26 cellular contexts compared by ENCODE assay signal in the genomic region with DNA sequence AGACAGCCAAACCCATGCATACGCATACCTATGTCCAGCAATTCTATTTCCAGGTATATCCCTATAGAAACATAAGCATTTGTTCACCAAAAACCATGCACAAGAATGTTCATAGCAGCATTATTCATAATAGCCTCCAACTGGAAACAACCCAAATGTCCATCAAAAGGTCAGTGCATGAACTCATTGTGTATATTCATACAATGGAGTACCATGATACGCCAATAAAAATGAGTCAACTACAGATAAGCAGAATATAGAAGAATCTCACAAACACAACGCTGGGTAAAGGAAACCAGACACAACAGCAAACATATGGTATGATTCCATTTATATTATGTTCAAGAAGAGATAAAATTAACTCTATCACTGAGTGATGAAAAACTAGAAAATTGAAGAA. TPM values are rescaled to one million over a fixed set of nuclear protein-coding genes. Genes with fewer than 3 reads are reported as not detected.
DNase-seq lines count a peak whose midpoint lies in the region; ATAC-seq, FAIRE-seq and TF ChIP-seq lines count a peak whose summit lies in the region.
"Had no signal": no experiment of that assay in that cellular context is flagged by ENCODE, and none has a peak within 500 bp of the region (broad histone marks: within the 10 kb centered on the region; RNA-seq: fewer than 3 reads in every experiment).

No MANE protein-coding gene starts in this region.

- no peaks in the 10 kb centered on the region for H3K27me3 ChIP-seq in mucosa of rectum (ENCODE audit: control insufficient read depth in 2 of 2, insufficient read depth in 2 of 2, low read length in 2 of 2)
- H3K27me3 ChIP-seq in right cardiac atrium (ENCODE audit: control insufficient read depth, insufficient read depth) = no peaks in the 10 kb centered on the region
- peaks cover 0 to 33% (median 0%) of the 10 kb centered on the region in 3 experiments for H3K27me3 ChIP-seq in neuronal stem cell (ENCODE audit: control insufficient read depth in 3 of 3, insufficient read depth in 3 of 3, low read depth in 1 of 3, low read length in 3 of 3)
- H3K27me3 ChIP-seq: SJCRH30 had no signal

- DNase-seq in A549 (ENCODE audit: low read depth in 1 of 2, low spot score in 1 of 2) (no peak), NCI-H226 (peak; percentile 90), right cardiac atrium (no peak), neuronal stem cell (ENCODE audit: low spot score) (no peak), NCI-H1092 treated with DMSO at 0.1 percent for 48 hours (lab: John Stamatoyannopoulos, UW) (no peak), LoVo (ENCODE audit: low spot score) (no peak)
- DNase-seq: activated CD8-positive, alpha-beta T cell treated with anti-CD3 and anti-CD28 coated beads, Interleukin-2, amount 10 ng/mL, durations not matched to agents 7 days and 5 days; Caco-2; central memory CD4-positive, alpha-beta T cell; KBM-7; midbrain; NCI-H1694; NCI-H510A treated with DMSO at 0.1 percent for 48 hours; NK-92 treated with Interleukin-12 subunit alpha and Interleukin-12 subunit beta, amount 100 ng/mL, for 24 hours; SJCRH30 had no signal

- H3K27ac ChIP-seq in A549 (no peak overlapping the region), mucosa of rectum (ENCODE audit: low read depth in 2 of 2, low read length in 2 of 2) (peak overlapping the region; percentile 62 to 90), right cardiac atrium (ENCODE audit: low read length) (no peak overlapping the region), neuronal stem cell (replicated peaks; ENCODE audit: low read length) (no peak overlapping the region)
- H3K27ac ChIP-seq: prostate gland, SJCRH30 had no signal

- 42% methylated on average over 3 of the region's 3 CpGs for WGBS in A549 (ENCODE audit: missing lambda C conversion rate)
- WGBS in right cardiac atrium = 60% methylated on average over 3 of the region's 3 CpGs
- no CpG with 5 or more reads among the region's 3 CpGs for WGBS in neuronal stem cell (ENCODE audit: extremely low coverage in 2 of 2, insufficient read length in 2 of 2, insufficient replicate concordance in 1 of 2), 2 donors

- no peak for TF ChIP-seq CTCF in A549 (IDR thresholded peaks at IDR 0.05)

- H2BK5ac ChIP-seq in neuronal stem cell (ENCODE audit: low read length) = no peak overlapping the region

- no peak overlapping the region for H2AFZ ChIP-seq in neuronal stem cell (ENCODE audit: low read length)

- no peak overlapping the region for H3K4me3 Mint-ChIP-seq in dendritic cell treated with granulocyte-macrophage colony-stimulating factor and Interleukin-4, amounts not matched to agents 40 ng/mL and 50 ng/mL, for 4 days
- H3K4me3 Mint-ChIP-seq: activated CD8-positive, alpha-beta T cell treated with anti-CD3 and anti-CD28 coated beads, Interleukin-2, amount 10 ng/mL, durations not matched to agents 7 days and 5 days; B cell; type B pancreatic cell had no signal

- POLR2A ChIA-PET in A549 (lab: Yijun Ruan, JAX) = interaction anchor here (0.7 kb wide), 1 partner anchor 219 kb away, joined by 3 read pairs; no protein-coding TSS in a partner anchor

- no peak overlapping the region for H3K23ac ChIP-seq in neuronal stem cell (ENCODE audit: low read depth, low read length, poor library complexity)

- no peaks in the 10 kb centered on the region for H3K27me3 Mint-ChIP-seq in dendritic cell treated with granulocyte-macrophage colony-stimulating factor and Interleukin-4, amounts not matched to agents 40 ng/mL and 50 ng/mL, for 4 days
- H3K27me3 Mint-ChIP-seq: B cell had no signal

- H2AK5ac ChIP-seq in neuronal stem cell (ENCODE audit: low read depth, low read length) = no peak overlapping the region

- CTCF ChIA-PET in A549 (lab: Yijun Ruan, JAX) = interaction anchor here (0.6 to 14.9 kb wide), 5 partner anchors 13 to 114 kb away, joined by 3 to 323 read pairs (median 3); a partner anchor contains a TSS

- TF ChIP-seq POLR2A in A549 (IDR thresholded peaks at IDR 0.05; ENCODE audit: low read length) = no peak

- no peak overlapping the region for H3K14ac ChIP-seq in neuronal stem cell (ENCODE audit: low read length)

- H3K18ac ChIP-seq in neuronal stem cell (ENCODE audit: low read length) = no peak overlapping the region

- H3K4ac ChIP-seq in neuronal stem cell (ENCODE audit: low read length) = no peak overlapping the region

- peaks cover 7% of the 10 kb centered on the region for H3K9me3 ChIP-seq in A549
- H3K9me3 ChIP-seq in mucosa of rectum (ENCODE audit: control insufficient read depth in 2 of 2, low read length in 2 of 2) = peaks cover 0 to 3% of the 10 kb centered on the region in 2 donors
- H3K9me3 ChIP-seq in right cardiac atrium (ENCODE audit: control insufficient read depth, low read length) = peaks cover 2% of the 10 kb centered on the region
- peaks cover 2 to 5% of the 10 kb centered on the region in 2 donors for H3K9me3 ChIP-seq in neuronal stem cell (replicated peaks in 1 of 2; ENCODE audit: control insufficient read depth in 2 of 2, insufficient read depth in 1 of 2, low read depth in 1 of 2, low read length in 2 of 2)
- H3K9me3 ChIP-seq: Caco-2, prostate gland, SJCRH30 had no signal

- no peak overlapping the region for H2BK15ac ChIP-seq in neuronal stem cell (ENCODE audit: low read length)

- H3K36me3 ChIP-seq in mucosa of rectum (ENCODE audit: control insufficient read depth in 2 of 2, insufficient read depth in 2 of 2, low read length in 2 of 2) = peaks cover 7 to 20% of the 10 kb centered on the region in 2 donors
- H3K36me3 ChIP-seq in neuronal stem cell (replicated peaks in 1 of 2; ENCODE audit: control insufficient read depth in 2 of 2, insufficient read depth in 2 of 2, low read length in 2 of 2) = peaks cover 10 to 13% of the 10 kb centered on the region in 2 donors

- peak; percentile 73 for FAIRE-seq in A549 (lab: Jason Lieb, UNC)
- FAIRE-seq: A204.1, GM12891, H1, RCC 7860 had no signal

- peaks cover 9% of the 10 kb centered on the region for H3K9me3 Mint-ChIP-seq in dendritic cell treated with granulocyte-macrophage colony-stimulating factor and Interleukin-4, amounts not matched to agents 40 ng/mL and 50 ng/mL, for 4 days

- H4K8ac ChIP-seq in neuronal stem cell (ENCODE audit: low read depth, low read length) = no peak overlapping the region

- no peak overlapping the region for H4K91ac ChIP-seq in neuronal stem cell (ENCODE audit: low read depth, low read length, poor library complexity)

- ATAC-seq in A549 (no peak), right cardiac atrium (no peak)
- ATAC-seq: activated CD4-positive, CD25-positive, alpha-beta regulatory T cell treated with anti-CD3 and anti-CD28 coated beads, Interleukin-2, amount 50 U/mL, for 24 hours; activated CD8-positive, alpha-beta T cell treated with anti-CD3 and anti-CD28 coated beads, Interleukin-2, amount 10 ng/mL, durations not matched to agents 7 days and 5 days; left lobe of liver had no signal

- no peak for TF ChIP-seq EP300 in A549 (IDR thresholded peaks at IDR 0.05)

- no peak overlapping the region for H3K4me2 ChIP-seq in A549
- no peak overlapping the region for H3K4me2 ChIP-seq in neuronal stem cell (ENCODE audit: insufficient read depth, low read length, poor library complexity, severe bottlenecking)

- H3K4me1 Mint-ChIP-seq in dendritic cell treated with granulocyte-macrophage colony-stimulating factor and Interleukin-4, amounts not matched to agents 40 ng/mL and 50 ng/mL, for 4 days (ENCODE audit: low read depth) = peaks cover 65% of the 10 kb centered on the region

- H3K9ac ChIP-seq in mucosa of rectum (ENCODE audit: low read depth in 1 of 2, low read length in 2 of 2) (no peak overlapping the region), neuronal stem cell (ENCODE audit: low read depth, low read length, poor library complexity) (no peak overlapping the region)

- H2BK12ac ChIP-seq in neuronal stem cell (ENCODE audit: low read length) = no peak overlapping the region

- no peak for TF ChIP-seq RAD21 in A549 (conservative IDR thresholded peaks at IDR 0.05 in 1 of 2, IDR thresholded peaks at IDR 0.05 in 1 of 2)

- H3K27ac Mint-ChIP-seq in dendritic cell treated with granulocyte-macrophage colony-stimulating factor and Interleukin-4, amounts not matched to agents 40 ng/mL and 50 ng/mL, for 4 days = peak overlapping the region; percentile 36
- H3K27ac Mint-ChIP-seq: type B pancreatic cell had no signal

- H3K4me1 ChIP-seq in A549 (peaks cover 14% of the 10 kb centered on the region), mucosa of rectum (ENCODE audit: control insufficient read depth in 2 of 2, insufficient read depth in 2 of 2, low read length in 2 of 2) (peaks cover 36% of the 10 kb centered on the region in 2 donors), right cardiac atrium (ENCODE audit: control insufficient read depth, insufficient read depth, low read length) (no peaks in the 10 kb centered on the region), neuronal stem cell (ENCODE audit: control insufficient read depth in 2 of 2, insufficient read depth in 1 of 2, low read depth in 1 of 2, low read length in 2 of 2) (no peaks in the 10 kb centered on the region)
- H3K4me1 ChIP-seq: prostate gland, SJCRH30 had no signal

- H3K4me3 ChIP-seq in A549 (no peak overlapping the region), mucosa of rectum (ENCODE audit: low read length in 2 of 2) (peak overlapping the region; percentile 9 to 18), right cardiac atrium (ENCODE audit: low read length) (no peak overlapping the region), neuronal stem cell (ENCODE audit: low read length in 2 of 2) (no peak overlapping the region)
- H3K4me3 ChIP-seq: prostate gland, SJCRH30 had no signal

- intact Hi-C loops in dendritic cell treated with granulocyte-macrophage colony-stimulating factor and Interleukin-4, amounts not matched to agents 40 ng/mL and 50 ng/mL, for 4 days (cut with micrococcal nuclease) = no loop called here
- intact Hi-C loops in right cardiac atrium (cut with DNase I) = no loop called here

- H2BK120ac ChIP-seq in neuronal stem cell (ENCODE audit: low read depth, low read length) = no peak overlapping the region

- H3K36me3 Mint-ChIP-seq in dendritic cell treated with granulocyte-macrophage colony-stimulating factor and Interleukin-4, amounts not matched to agents 40 ng/mL and 50 ng/mL, for 4 days (ENCODE audit: low read depth) = peaks cover 34% of the 10 kb centered on the region

- peaks cover 5% of the 10 kb centered on the region for H3K79me1 ChIP-seq in neuronal stem cell (ENCODE audit: low read depth, low read length)

RNA-seq across cellular contexts. Expression of a gene that starts 23.8 kb away (rescaled TPM):
- 30.8 and 37.9 TPM in 2 replicates for polyA plus RNA-seq in A549 (2011; rRNA removed)
- polyA plus RNA-seq in A549 (2012; cell fraction: cytosol; rRNA removed) = 72.8 and 91.8 TPM in 2 replicates
- 65.3 and 65.8 TPM in 2 replicates for polyA plus RNA-seq in A549 (2012; cell fraction: nucleus; rRNA removed)
- 39.7 to 54.1 TPM (median 43.2 TPM) in 3 replicates for polyA plus RNA-seq in A549 (2017; fragmentation: RNase III; extraction: RNeasy Plus Mini Kit Qiagen cat#74134 plus additional on column Dnase treatment)
- 29.4 and 37.6 TPM in 2 replicates for polyA minus RNA-seq in A549 (2011; rRNA and poly(A)+ RNA removed)
- total RNA-seq in right cardiac atrium = 10 to 100 TPM; 14.6 to 19.9 (median 17.8) TPM
- polyA plus RNA-seq in right cardiac atrium = 21.6 TPM
- polyA plus RNA-seq in neuronal stem cell (2013, experiment 1 of 2) = 29.2 TPM
- polyA plus RNA-seq in neuronal stem cell (2013, experiment 2 of 2) = 27.6 TPM

RNA-seq across cellular contexts. Expression of a gene that starts 26.4 kb away (rescaled TPM):
- polyA plus RNA-seq in A549 (2011; rRNA removed) (7.1 and 8.7 TPM in 2 replicates), A549 (2017; fragmentation: RNase III; extraction: RNeasy Plus Mini Kit Qiagen cat#74134 plus additional on column Dnase treatment) (12.2 to 12.9 TPM (median 12.6 TPM) in 3 replicates), right cardiac atrium (3.3 TPM)
- polyA plus RNA-seq in A549 (2012; cell fraction: cytosol; rRNA removed) = 5.9 and 8.4 TPM in 2 replicates
- polyA plus RNA-seq in A549 (2012; cell fraction: nucleus; rRNA removed) = 9.9 and 14.4 TPM in 2 replicates
- 22.7 and 24.7 TPM in 2 replicates for polyA minus RNA-seq in A549 (2011; rRNA and poly(A)+ RNA removed)
- total RNA-seq in right cardiac atrium = 1 to 10 TPM; 5.4 to 7.3 (median 6.5) TPM
- 5.4 TPM for polyA plus RNA-seq in neuronal stem cell (2013, experiment 1 of 2)
- polyA plus RNA-seq in neuronal stem cell (2013, experiment 2 of 2) = 5.2 TPM

RNA-seq across cellular contexts. Expression of a gene that starts 48.7 kb away (rescaled TPM):
- polyA plus RNA-seq in A549 (2011; rRNA removed) = 55.2 and 79.7 TPM in 2 replicates
- 82.6 and 118 TPM in 2 replicates for polyA plus RNA-seq in A549 (2012; cell fraction: cytosol; rRNA removed)
- polyA plus RNA-seq in A549 (2012; cell fraction: nucleus; rRNA removed) = 80.7 and 99.8 TPM in 2 replicates
- polyA plus RNA-seq in A549 (2017; fragmentation: RNase III; extraction: RNeasy Plus Mini Kit Qiagen cat#74134 plus additional on column Dnase treatment) = 81.0 to 85.1 TPM (median 84.0 TPM) in 3 replicates
- 69.2 and 87.0 TPM in 2 replicates for polyA minus RNA-seq in A549 (2011; rRNA and poly(A)+ RNA removed)
- 10 to 100 TPM; 32.0 to 37.3 (median 34.9) TPM for total RNA-seq in right cardiac atrium
- 46.5 TPM for polyA plus RNA-seq in right cardiac atrium
- polyA plus RNA-seq in neuronal stem cell (2013, experiment 1 of 2) = 67.3 TPM
- 64.6 TPM for polyA plus RNA-seq in neuronal stem cell (2013, experiment 2 of 2)

Comparison
In these comparisons a context has a peak if more than half of its experiments do, and no peak if none do; other contexts are left out.
1. H3K27ac ChIP-seq: peak in mucosa of rectum (2 of 2); none in A549 (0 of 2), right cardiac atrium (single experiment) and neuronal stem cell (single experiment).
2. H3K4me3 ChIP-seq: peak in mucosa of rectum (2 of 2); none in A549 (single experiment), right cardiac atrium (single experiment) and neuronal stem cell (0 of 2).